14 cellular contexts compared by ENCODE assay signal in genomic region chr4:81492596-81492995, GRCh38. TPM values are rescaled to one million over a fixed set of nuclear protein-coding genes. Genes with fewer than 3 reads are reported as not detected.
A peak's percentile ranks its signal among the peaks of the same experiment; 100 is the strongest.
DNase-seq lines count a peak whose midpoint lies in the region; ATAC-seq and TF ChIP-seq lines count a peak whose summit lies in the region.
"Had no signal": no experiment of that assay in that cellular context is flagged by ENCODE, and none has a peak within 500 bp of the region (broad histone marks: within the 10 kb centered on the region; RNA-seq: fewer than 3 reads in every experiment).

No MANE protein-coding gene starts in this region.

- H3K4me3 ChIP-seq in left lung, result no peak overlapping the region
- no peak overlapping the region for H3K4me3 ChIP-seq in urinary bladder (ENCODE audit: low read depth, low read length)
- H3K4me3 ChIP-seq: coronary artery, lung had no signal

- H3K4me1 Mint-ChIP-seq in activated T-cell treated with anti-CD3 and anti-CD28 coated beads, Interleukin-2, amount 50 U/mL, for 72 hours (ENCODE audit: low read depth), result peaks cover 64% of the 10 kb centered on the region
- peaks cover 55% of the 10 kb centered on the region for H3K4me1 Mint-ChIP-seq in activated CD8-positive, alpha-beta T cell treated with anti-CD3 and anti-CD28 coated beads for 36 hours (ENCODE audit: low read depth)

- H3K36me3 ChIP-seq in left lung, result no peaks in the 10 kb centered on the region
- H3K36me3 ChIP-seq in urinary bladder (ENCODE audit: insufficient read depth), result no peaks in the 10 kb centered on the region

- H3K27ac ChIP-seq in left lung (peak overlapping the region; percentile 35 to 84), urinary bladder (ENCODE audit: low read depth) (peak overlapping the region; percentile 50)
- H3K27ac ChIP-seq: coronary artery had no signal

- H3K4me3 Mint-ChIP-seq in activated T-cell treated with anti-CD3 and anti-CD28 coated beads, Interleukin-2, amount 50 U/mL, for 72 hours, result peak overlapping the region; percentile 20 to 53
- no peak overlapping the region for H3K4me3 Mint-ChIP-seq in activated CD8-positive, alpha-beta T cell treated with anti-CD3 and anti-CD28 coated beads for 36 hours

- CTCF ChIA-PET in activated CD8-positive, alpha-beta T cell treated with anti-CD3 and anti-CD28 coated beads for 36 hours (lab: Charles Lee), result interaction anchor here (0.8 to 3.0 kb wide), 4 partner anchors 11 to 21 kb away, joined by 3 to 17 read pairs (median 4); partner anchors contain the start of gene RASGEF1B

- no peaks in the 10 kb centered on the region for H3K9me3 ChIP-seq in left lung

- TF ChIP-seq CTCF in activated CD8-positive, alpha-beta T cell treated with anti-CD3 and anti-CD28 coated beads for 36 hours (IDR thresholded peaks at IDR 0.05), result no peak
- no peak for TF ChIP-seq CTCF in left lung (IDR thresholded peaks at IDR 0.05)

- H3K27me3 Mint-ChIP-seq in activated T-cell treated with anti-CD3 and anti-CD28 coated beads, Interleukin-2, amount 50 U/mL, for 72 hours (ENCODE audit: low read depth), result no peaks in the 10 kb centered on the region
- H3K27me3 Mint-ChIP-seq in activated CD8-positive, alpha-beta T cell treated with anti-CD3 and anti-CD28 coated beads for 36 hours, result no peaks in the 10 kb centered on the region

- H3K27me3 ChIP-seq in left lung, result no peaks in the 10 kb centered on the region

- peaks cover 7 to 12% of the 10 kb centered on the region in 2 donors for H3K9me3 Mint-ChIP-seq in activated T-cell treated with anti-CD3 and anti-CD28 coated beads, Interleukin-2, amount 50 U/mL, for 72 hours
- H3K9me3 Mint-ChIP-seq in activated CD8-positive, alpha-beta T cell treated with anti-CD3 and anti-CD28 coated beads for 36 hours, result peaks cover 37% of the 10 kb centered on the region

- ATAC-seq in activated T-cell treated with anti-CD3 and anti-CD28 coated beads, Interleukin-2, amount 50 U/mL, for 72 hours (replicated peaks in 1 of 2), result no peak
- no peak for ATAC-seq in activated CD8-positive, alpha-beta T cell treated with anti-CD3 and anti-CD28 coated beads for 36 hours
- ATAC-seq in left lung (no peak), GM21825 (IDR thresholded peaks at IDR 0.05; ENCODE audit: unreplicated experiment) (no peak)
- ATAC-seq: Panc1 had no signal

- peaks cover 0 to 49% of the 10 kb centered on the region in 2 donors for H3K4me1 ChIP-seq in left lung
- no peaks in the 10 kb centered on the region for H3K4me1 ChIP-seq in urinary bladder (ENCODE audit: insufficient read depth)

- H3K27ac Mint-ChIP-seq in activated T-cell treated with anti-CD3 and anti-CD28 coated beads, Interleukin-2, amount 50 U/mL, for 72 hours, result no peak overlapping the region
- H3K27ac Mint-ChIP-seq in activated CD8-positive, alpha-beta T cell treated with anti-CD3 and anti-CD28 coated beads for 36 hours, result peak overlapping the region; percentile 93

- POLR2A ChIA-PET in activated CD8-positive, alpha-beta T cell treated with anti-CD3 and anti-CD28 coated beads for 36 hours (lab: Charles Lee), result interaction anchor here (1.7 kb wide), 1 partner anchor 21 kb away, joined by 7 read pairs; the partner anchor contains the start of gene RASGEF1B

- H3K36me3 Mint-ChIP-seq in activated T-cell treated with anti-CD3 and anti-CD28 coated beads, Interleukin-2, amount 50 U/mL, for 72 hours (ENCODE audit: insufficient read depth in 2 of 2), result peaks cover 8 to 16% of the 10 kb centered on the region in 2 donors
- H3K36me3 Mint-ChIP-seq in activated CD8-positive, alpha-beta T cell treated with anti-CD3 and anti-CD28 coated beads for 36 hours (ENCODE audit: low read depth), result peaks cover 33% of the 10 kb centered on the region

- DNase-seq in activated T-cell treated with anti-CD3 and anti-CD28 coated beads, Interleukin-2, amount 50 U/mL, for 72 hours, result no peak
- no peak for DNase-seq in activated T-cell treated with anti-CD3 and anti-CD28 coated beads, Interleukin-2, amount 50 U/mL, for 48 hours
- no peak for DNase-seq in activated CD8-positive, alpha-beta T cell treated with anti-CD3 and anti-CD28 coated beads for 36 hours
- no peak for DNase-seq in left lung
- DNase-seq in DMS79 (lab: John Stamatoyannopoulos, UW), result no peak
- no peak for DNase-seq in HuH-7 (ENCODE audit: low spot score)
- DNase-seq: IMR-90, NCI-H1417 treated with DMSO at 0.1 percent for 48 hours, NCI-H510A had no signal

- intact Hi-C loops in activated CD8-positive, alpha-beta T cell treated with anti-CD3 and anti-CD28 coated beads for 36 hours (cut with micrococcal nuclease), result no loop called here
- intact Hi-C loops in left lung (cut with DNase I), result no loop called here

RNA-seq across cellular contexts. Expression of gene RASGEF1B, which starts 20.9 kb away (rescaled TPM):
- 1 to 10 TPM; 7.3 to 8.6 TPM for total RNA-seq in activated T-cell treated with anti-CD3 and anti-CD28 coated beads, Interleukin-2, amount 50 U/mL, for 72 hours
- 1 to 10 TPM; 6.1 to 6.2 TPM for total RNA-seq in activated CD8-positive, alpha-beta T cell treated with anti-CD3 and anti-CD28 coated beads for 36 hours
- total RNA-seq in left lung, result 10 to 100 TPM; 24.8 to 34.7 TPM
- total RNA-seq in urinary bladder, result 15.2 TPM
- polyA plus RNA-seq in urinary bladder, result 3.8 TPM
